ENCODE assay signal across 15 cellular contexts in genomic region chr3:124560406-124561215, GRCh38.
"Had no signal": no experiment of that assay in that cellular context is flagged by ENCODE, and none has a peak within 500 bp of the region (broad histone marks: within the 10 kb centered on the region; RNA-seq: fewer than 3 reads in every experiment).

No MANE protein-coding gene starts in this region.

- H3K9me3 ChIP-seq: breast epithelium, heart left ventricle, lower lobe of right lung, mucosa of descending colon, neutrophil, suprapubic skin, upper lobe of left lung had no signal

- H3K36me3 ChIP-seq: breast epithelium, lower lobe of right lung, neutrophil, suprapubic skin, upper lobe of left lung had no signal

- H3K36me3 Mint-ChIP-seq: activated naive CD4-positive, alpha-beta T cell treated with anti-CD3 and anti-CD28 coated beads, Interleukin-2, amount 50 U/mL, for 24 hours; immature natural killer cell; naive thymus-derived CD8-positive, alpha-beta T cell had no signal

- H3K9me3 Mint-ChIP-seq: activated CD4-positive, alpha-beta T cell treated with anti-CD3 and anti-CD28 coated beads, Interleukin-2, amount 10 ng/mL, durations not matched to agents 24 days and 14 days; activated naive CD4-positive, alpha-beta T cell treated with anti-CD3 and anti-CD28 coated beads, Interleukin-2, amount 50 U/mL, for 24 hours; dendritic cell treated with granulocyte-macrophage colony-stimulating factor and Interleukin-4, amounts not matched to agents 40 ng/mL and 50 ng/mL, for 4 days; immature natural killer cell; naive thymus-derived CD8-positive, alpha-beta T cell had no signal

- H3K4me3 Mint-ChIP-seq: activated CD4-positive, alpha-beta T cell treated with anti-CD3 and anti-CD28 coated beads, Interleukin-2, amount 10 ng/mL, durations not matched to agents 24 days and 14 days; activated CD8-positive, alpha-beta T cell treated with anti-CD3 and anti-CD28 coated beads, Interleukin-2, amount 10 ng/mL, durations not matched to agents 7 days and 5 days; activated naive CD4-positive, alpha-beta T cell treated with anti-CD3 and anti-CD28 coated beads, Interleukin-2, amount 50 U/mL, for 24 hours; dendritic cell treated with granulocyte-macrophage colony-stimulating factor and Interleukin-4, amounts not matched to agents 40 ng/mL and 50 ng/mL, for 4 days; immature natural killer cell; naive thymus-derived CD8-positive, alpha-beta T cell had no signal

- H3K4me1 Mint-ChIP-seq: activated CD4-positive, alpha-beta T cell treated with anti-CD3 and anti-CD28 coated beads, Interleukin-2, amount 10 ng/mL, durations not matched to agents 24 days and 14 days; activated naive CD4-positive, alpha-beta T cell treated with anti-CD3 and anti-CD28 coated beads, Interleukin-2, amount 50 U/mL, for 24 hours had no signal

- H3K27ac Mint-ChIP-seq: activated CD4-positive, alpha-beta T cell treated with anti-CD3 and anti-CD28 coated beads, Interleukin-2, amount 10 ng/mL, durations not matched to agents 24 days and 14 days; activated CD8-positive, alpha-beta T cell treated with anti-CD3 and anti-CD28 coated beads, Interleukin-2, amount 10 ng/mL, durations not matched to agents 7 days and 5 days; activated naive CD4-positive, alpha-beta T cell treated with anti-CD3 and anti-CD28 coated beads, Interleukin-2, amount 50 U/mL, for 24 hours; dendritic cell treated with granulocyte-macrophage colony-stimulating factor and Interleukin-4, amounts not matched to agents 40 ng/mL and 50 ng/mL, for 4 days; immature natural killer cell had no signal

- H3K27me3 ChIP-seq: breast epithelium, heart left ventricle, suprapubic skin, upper lobe of left lung had no signal

- H3K27ac ChIP-seq: breast epithelium, foreskin keratinocyte, lower lobe of right lung, neutrophil, suprapubic skin had no signal

- H3K4me3 ChIP-seq: breast epithelium, heart left ventricle, lower lobe of right lung, mucosa of descending colon, smooth muscle cell, suprapubic skin, upper lobe of left lung had no signal
